Comparison of ENCODE assay signal across 13 cellular contexts in the genomic region with DNA sequence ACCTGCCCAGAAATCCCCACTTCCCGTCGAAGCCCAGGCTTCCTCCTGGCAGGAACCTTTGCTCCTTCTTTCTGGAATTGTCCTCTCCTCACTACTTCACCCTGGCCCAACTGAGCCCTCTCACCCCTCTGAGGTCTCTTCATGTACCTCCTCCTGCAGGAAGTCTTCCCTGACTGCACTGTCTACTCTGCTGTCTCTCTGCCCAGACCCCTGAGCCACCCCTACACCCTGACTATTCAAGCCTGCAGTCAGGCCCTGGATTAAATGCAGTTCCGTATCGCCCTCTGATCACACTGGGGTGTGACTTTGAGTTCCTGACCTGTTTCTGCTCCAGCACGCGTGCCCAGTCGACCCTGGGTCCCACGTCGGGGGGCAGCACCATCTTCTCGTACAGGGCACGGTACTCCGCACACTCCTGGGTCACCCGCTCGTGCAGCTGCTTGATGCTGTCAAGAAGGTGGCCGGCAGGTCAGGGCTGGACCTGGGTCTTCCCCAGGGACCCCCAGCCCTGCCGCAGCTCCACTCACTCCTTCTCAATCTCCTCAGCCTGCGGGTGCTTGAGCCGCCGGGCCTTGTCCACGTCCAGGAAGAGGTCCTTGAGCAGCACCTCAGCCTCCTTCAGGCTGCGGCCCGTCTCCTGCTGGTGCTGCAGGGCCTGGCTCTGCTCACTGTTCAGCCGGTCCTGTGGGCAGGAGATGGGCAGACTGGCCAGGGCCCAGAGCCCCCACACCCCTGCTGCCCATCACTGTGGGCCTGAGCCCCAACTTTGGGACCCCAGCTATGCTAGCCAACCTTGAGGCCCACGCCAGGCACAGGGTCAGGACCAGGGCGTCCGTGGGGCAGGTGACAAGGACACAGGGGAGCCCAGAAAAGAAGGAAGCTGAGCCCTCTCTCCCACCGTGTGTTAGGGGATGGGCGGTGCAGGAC. TPM values are rescaled to one million over a fixed set of nuclear protein-coding genes. Genes with fewer than 3 reads are reported as not detected.
DNase-seq lines count a peak whose midpoint lies in the region; FAIRE-seq and TF ChIP-seq lines count a peak whose summit lies in the region.
"Had no signal": no experiment of that assay in that cellular context is flagged by ENCODE, and none has a peak within 500 bp of the region (broad histone marks: within the 10 kb centered on the region; RNA-seq: fewer than 3 reads in every experiment).

No MANE protein-coding gene starts in this region.

- H3K27me3 Mint-ChIP-seq in H9 (ENCODE audit: low read depth) = peaks cover 5% of the 10 kb centered on the region; the same call in 1 of the 2 replicates
- peaks cover 23% of the 10 kb centered on the region for H3K27me3 Mint-ChIP-seq in astrocyte (ENCODE audit: low read depth, unreplicated experiment)
- H3K27me3 Mint-ChIP-seq in nephron progenitor cell (ENCODE audit: low read depth, poor library complexity) = peaks cover 15% of the 10 kb centered on the region

- H3K27me3 ChIP-seq in H9 (ENCODE audit: insufficient read depth, low read length) = no peaks in the 10 kb centered on the region
- no peaks in the 10 kb centered on the region for H3K27me3 ChIP-seq in astrocyte (ENCODE audit: insufficient read depth, low read length)
- H3K27me3 ChIP-seq: BLaER1 had no signal

- no peak for FAIRE-seq in astrocyte (lab: Jason Lieb, UNC)

- no peak overlapping the region for H2BK12ac ChIP-seq in H9 (ENCODE audit: insufficient read length, low read depth, low read length)

- H4K8ac ChIP-seq in H9 (replicated peaks; ENCODE audit: insufficient read length, low read depth, low read length) = no peak overlapping the region

- no peak overlapping the region for H2BK120ac ChIP-seq in H9 (ENCODE audit: low read depth, low read length, poor library complexity, severe bottlenecking)

- H4K5ac ChIP-seq in H9 (ENCODE audit: insufficient read length, low read depth, low read length) = no peak overlapping the region

- H3K4me1 Mint-ChIP-seq in H9 = peaks cover 2 to 7% of the 10 kb centered on the region in 2 experiments; a peak in 3 of 4 replicates
- H3K4me1 Mint-ChIP-seq in astrocyte (ENCODE audit: low read depth, unreplicated experiment) = no peaks in the 10 kb centered on the region
- H3K4me1 Mint-ChIP-seq in nephron progenitor cell = peaks cover 42% of the 10 kb centered on the region

- H3K9me3 Mint-ChIP-seq in H9 (no peaks in the 10 kb centered on the region), astrocyte (ENCODE audit: unreplicated experiment) (no peaks in the 10 kb centered on the region), nephron progenitor cell (no peaks in the 10 kb centered on the region)

- H3K79me2 ChIP-seq in H9 (ENCODE audit: insufficient read depth, low read length) = no peaks in the 10 kb centered on the region
- no peaks in the 10 kb centered on the region for H3K79me2 ChIP-seq in astrocyte (ENCODE audit: insufficient read depth, low read length)

- H3K4me1 ChIP-seq in H9 (ENCODE audit: insufficient read depth, low read length) (no peaks in the 10 kb centered on the region), astrocyte (ENCODE audit: insufficient read depth, low read length) (no peaks in the 10 kb centered on the region)

- H3K9ac ChIP-seq in H9 (ENCODE audit: extremely low read depth, insufficient read length, low read length) (no peak overlapping the region), astrocyte (ENCODE audit: low read length) (no peak overlapping the region)
- H3K9ac ChIP-seq: BLaER1 had no signal

- no peaks in the 10 kb centered on the region for H3K23me2 ChIP-seq in H9 (ENCODE audit: insufficient read length, low read depth, low read length, poor library complexity, severe bottlenecking)

- no peak overlapping the region for H2AK5ac ChIP-seq in H9 (ENCODE audit: insufficient read length, low read length)

- H3K14ac ChIP-seq in H9 (ENCODE audit: insufficient read depth, low read length) = no peak overlapping the region

- no peak for TF ChIP-seq CTCF in H9 (conservative IDR thresholded peaks at IDR 0.05)
- TF ChIP-seq CTCF in astrocyte (IDR thresholded peaks at IDR 0.05; ENCODE audit: insufficient read depth, low read depth, low read length) = no peak
- TF ChIP-seq CTCF in nephron progenitor cell (IDR thresholded peaks at IDR 0.05) = no peak

- H3K56ac ChIP-seq in H9 (ENCODE audit: insufficient read length, low read depth, low read length) = no peak overlapping the region

- no peak overlapping the region for H2BK15ac ChIP-seq in H9 (ENCODE audit: low read depth, low read length)

- H3K18ac ChIP-seq in H9 (ENCODE audit: insufficient read length, low read depth, low read length) = no peak overlapping the region

- H2BK20ac ChIP-seq in H9 (ENCODE audit: low read depth, low read length, poor library complexity, severe bottlenecking) = no peak overlapping the region

- H3K4me3 Mint-ChIP-seq in H9 = no peak overlapping the region; a peak in 1 of 5 replicates
- no peak overlapping the region for H3K4me3 Mint-ChIP-seq in astrocyte (ENCODE audit: unreplicated experiment)
- no peak overlapping the region for H3K4me3 Mint-ChIP-seq in nephron progenitor cell

- no peak overlapping the region for H3T11ph ChIP-seq in H9 (ENCODE audit: low read length)

- H2AFZ ChIP-seq in H9 (ENCODE audit: low read length) (no peak overlapping the region), astrocyte (ENCODE audit: low read depth, low read length) (no peak overlapping the region)
- H2AFZ ChIP-seq: PC-9 had no signal

- H3K36me3 Mint-ChIP-seq in H9 (ENCODE audit: insufficient read depth in 1 of 3, low read depth in 3 of 3) (no peaks in the 10 kb centered on the region), astrocyte (ENCODE audit: low read depth, unreplicated experiment) (no peaks in the 10 kb centered on the region), nephron progenitor cell (ENCODE audit: low read depth) (no peaks in the 10 kb centered on the region)

- H3K4me2 ChIP-seq in H9 (ENCODE audit: insufficient read depth, insufficient read length, low read length) (no peak overlapping the region), astrocyte (ENCODE audit: low read length) (no peak overlapping the region)
- H3K4me2 ChIP-seq: BLaER1, PC-9 had no signal

- H3K36me3 ChIP-seq in astrocyte (ENCODE audit: insufficient read depth, low read length) = no peaks in the 10 kb centered on the region
- H3K36me3 ChIP-seq: BLaER1 had no signal

- H3K4me3 ChIP-seq in astrocyte (ENCODE audit: insufficient read depth, low read depth, low read length) = no peak overlapping the region
- H3K4me3 ChIP-seq: BLaER1, PC-9 had no signal

- H3K27ac Mint-ChIP-seq in H9 (peak overlapping the region; percentile 5 to 14 (median 5); a peak in 1 of 7 replicates), astrocyte (ENCODE audit: unreplicated experiment) (peak overlapping the region; percentile 73), nephron progenitor cell (peak overlapping the region; percentile 46)

- no CpG with 5 or more reads among the region's 28 CpGs for WGBS in H9 (ENCODE audit: extremely low coverage, insufficient read length, low lambda C conversion rate)

- no peak overlapping the region for H2BK5ac ChIP-seq in H9 (ENCODE audit: insufficient read length, low read length)

- no peaks in the 10 kb centered on the region for H4K20me1 ChIP-seq in H9 (ENCODE audit: control insufficient read depth, insufficient read depth, insufficient read length)
- H4K20me1 ChIP-seq in astrocyte (ENCODE audit: insufficient read depth, low read length) = no peaks in the 10 kb centered on the region
- H4K20me1 ChIP-seq: BLaER1 had no signal

- H4K91ac ChIP-seq in H9 (ENCODE audit: insufficient read length, low read depth, low read length) = no peak overlapping the region

- H3K27ac ChIP-seq in H9 (ENCODE audit: insufficient read length, low read depth, low read length) (no peak overlapping the region), astrocyte (ENCODE audit: low read depth, low read length) (no peak overlapping the region)
- H3K27ac ChIP-seq: BLaER1, PC-9 had no signal

- no peaks in the 10 kb centered on the region for H3K9me3 ChIP-seq in H9 (ENCODE audit: control insufficient read depth, low read depth, low read length)
- no peaks in the 10 kb centered on the region for H3K9me3 ChIP-seq in astrocyte (ENCODE audit: insufficient read depth, low read depth, low read length)
- H3K9me3 ChIP-seq: BLaER1 had no signal

- DNase-seq in H9 (no peak), astrocyte (ENCODE audit: low read depth) (no peak), nephron progenitor cell (no peak), T-helper 1 cell (no peak), NCI-H2107 (lab: John Stamatoyannopoulos, UW) (no peak)
- DNase-seq: GOT3, KG1, NCI-H1092 treated with DMSO at 0.1 percent for 48 hours, NCI-H1694, NCI-H345, NCI-H526 treated with DMSO at 0.1 percent for 48 hours, PC-9 had no signal

- no peaks in the 10 kb centered on the region for H3K79me1 ChIP-seq in H9 (ENCODE audit: insufficient read depth, low read depth, low read length, poor library complexity, severe bottlenecking)

- no peak overlapping the region for H3K4ac ChIP-seq in H9 (ENCODE audit: low read depth, low read length)

- no peak overlapping the region for H3K23ac ChIP-seq in H9 (ENCODE audit: insufficient read length, low read depth, low read length)

RNA-seq across cellular contexts. Expression of a gene that starts 3.9 kb away (rescaled TPM):
- total RNA-seq in H9 (2021) = 0.48 and 0.53 TPM in 2 replicates
- total RNA-seq in astrocyte = not detected in 2 replicates

RNA-seq across cellular contexts. Expression of a gene that starts 22.6 kb away (rescaled TPM):
- 11.7 and 14.3 TPM in 2 replicates for total RNA-seq in H9 (2021)
- total RNA-seq in astrocyte = 5.0 and 7.5 TPM in 2 replicates

RNA-seq across cellular contexts. Expression of a gene that starts 44.2 kb away (rescaled TPM):
- 19.3 and 19.9 TPM in 2 replicates for total RNA-seq in H9 (2021)
- total RNA-seq in astrocyte = 17.7 and 19.0 TPM in 2 replicates

RNA-seq across cellular contexts. Expression of a gene that starts 44.3 kb away (rescaled TPM):
- total RNA-seq in H9 (2021) (27.2 and 27.4 TPM in 2 replicates), astrocyte (56.8 and 61.3 TPM in 2 replicates)

RNA-seq across cellular contexts. Expression of a gene that starts 49.1 kb away (rescaled TPM):
- total RNA-seq in H9 (2021) (85.1 and 86.1 TPM in 2 replicates), astrocyte (74.3 and 75.3 TPM in 2 replicates)

Comparison
In these comparisons a context has a peak if more than half of its experiments do, and no peak if none do; other contexts are left out.
1. H3K27ac Mint-ChIP-seq: peak in every context shown above with its lines; median percentile 73 in astrocyte; 46 in nephron progenitor cell; 5 in H9.